In the genomic region with DNA sequence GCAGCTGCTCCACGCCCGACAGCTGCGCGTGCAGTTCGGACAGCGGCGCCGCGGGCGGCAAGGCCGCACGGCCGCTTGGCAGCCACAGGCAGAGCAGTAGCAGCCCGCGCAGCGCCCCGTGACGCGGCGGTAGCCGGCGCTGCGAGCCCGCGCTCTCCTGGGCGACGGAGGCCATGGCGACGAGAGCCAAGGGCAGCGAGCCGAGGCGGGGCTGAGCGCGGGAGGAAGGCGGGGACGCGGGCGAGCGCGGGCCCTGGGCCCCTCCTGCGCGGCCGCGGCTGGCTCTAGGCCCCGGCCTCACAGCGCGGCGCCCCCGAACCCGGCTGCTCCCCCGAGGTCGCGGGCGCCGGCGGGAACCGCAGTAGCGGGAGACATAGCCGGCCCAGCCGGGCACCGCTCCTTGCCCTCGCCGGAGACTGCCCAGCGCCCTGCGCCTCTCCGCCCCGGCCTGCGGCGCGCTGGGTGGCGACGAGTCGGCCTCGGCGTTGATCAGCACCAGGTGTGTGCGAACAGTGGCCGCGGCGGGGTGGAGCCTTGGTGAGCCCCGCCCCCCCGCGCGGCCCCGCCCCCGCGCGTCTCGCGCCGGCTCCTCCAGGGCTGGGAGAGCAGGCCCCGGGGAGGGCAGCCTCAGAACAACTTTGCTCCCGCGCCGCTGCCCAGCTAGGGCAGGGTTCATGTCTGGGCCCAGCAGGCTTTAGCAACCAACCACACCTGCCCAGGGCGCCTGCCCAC, we compare ENCODE assay signal across 8 cellular contexts. TPM values are rescaled to one million over a fixed set of nuclear protein-coding genes. Genes with fewer than 3 reads are reported as not detected.
A peak's percentile ranks its signal among the peaks of the same experiment; 100 is the strongest.
DNase-seq lines count a peak whose midpoint lies in the region; ATAC-seq and TF ChIP-seq lines count a peak whose summit lies in the region.

A gene with protein sequence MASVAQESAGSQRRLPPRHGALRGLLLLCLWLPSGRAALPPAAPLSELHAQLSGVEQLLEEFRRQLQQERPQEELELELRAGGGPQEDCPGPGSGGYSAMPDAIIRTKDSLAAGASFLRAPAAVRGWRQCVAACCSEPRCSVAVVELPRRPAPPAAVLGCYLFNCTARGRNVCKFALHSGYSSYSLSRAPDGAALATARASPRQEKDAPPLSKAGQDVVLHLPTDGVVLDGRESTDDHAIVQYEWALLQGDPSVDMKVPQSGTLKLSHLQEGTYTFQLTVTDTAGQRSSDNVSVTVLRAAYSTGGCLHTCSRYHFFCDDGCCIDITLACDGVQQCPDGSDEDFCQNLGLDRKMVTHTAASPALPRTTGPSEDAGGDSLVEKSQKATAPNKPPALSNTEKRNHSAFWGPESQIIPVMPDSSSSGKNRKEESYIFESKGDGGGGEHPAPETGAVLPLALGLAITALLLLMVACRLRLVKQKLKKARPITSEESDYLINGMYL (minus strand): TSS at position 514 of the 732 bp plus-strand sequence. CDS start 339 bp downstream, at position 175.

- H3K27me3 Mint-ChIP-seq in stimulated activated naive CD8-positive, alpha-beta T cell treated with anti-CD3 and anti-CD28 coated beads, Interleukin-15, amount 100 ng/mL, for 72 hours: peaks cover 31% of the 10 kb centered on the region

- TF ChIP-seq RAD21 in neural cell (conservative IDR thresholded peaks at IDR 0.05): no peak

- peaks cover 12% of the 10 kb centered on the region for H3K27me3 ChIP-seq in DND-41 (ENCODE audit: insufficient read depth, low read length, poor library complexity)
- no peaks in the 10 kb centered on the region for H3K27me3 ChIP-seq in neural cell (ENCODE audit: insufficient read depth, low read depth, low read length)

- H4K20me1 ChIP-seq in DND-41 (ENCODE audit: insufficient read depth, low read length) (peaks cover 12% of the 10 kb centered on the region; the same call in 1 of the 2 replicates), neural cell (ENCODE audit: insufficient read depth) (no peaks in the 10 kb centered on the region)

- peak within 1 kb of the TSS; percentile 74 for H3K9ac ChIP-seq in DND-41 (ENCODE audit: low read depth, low read length)
- peak within 1 kb of the TSS; percentile 84 for H3K9ac ChIP-seq in neural cell (ENCODE audit: low read length)

- peak; percentile 86 for ATAC-seq in DND-41 (ENCODE audit: insufficient read depth, low read depth)
- ATAC-seq in stimulated activated naive CD8-positive, alpha-beta T cell treated with anti-CD3 and anti-CD28 coated beads, Interleukin-15, amount 100 ng/mL, for 72 hours: peak; percentile 90

- H3K9me3 ChIP-seq in DND-41 (ENCODE audit: insufficient read depth, low read length, severe bottlenecking) (no peaks in the 10 kb centered on the region), neural cell (ENCODE audit: low read length) (no peaks in the 10 kb centered on the region)

- H3K27ac Mint-ChIP-seq in stimulated activated naive CD8-positive, alpha-beta T cell treated with anti-CD3 and anti-CD28 coated beads, Interleukin-15, amount 100 ng/mL, for 72 hours: no peak within 1 kb of the TSS

- no peak for TF ChIP-seq CTCF in DND-41 (IDR thresholded peaks at IDR 0.05; ENCODE audit: borderline replicate concordance, extremely low read depth, low read length, poor library complexity, severe bottlenecking)
- no peak for TF ChIP-seq CTCF in LNCaP clone FGC (IDR thresholded peaks at IDR 0.05; ENCODE audit: control insufficient read depth, extremely low read depth, insufficient read depth)
- no peak for TF ChIP-seq CTCF in fibroblast of villous mesenchyme (IDR thresholded peaks at IDR 0.05; ENCODE audit: insufficient read depth, low read depth, low read length)
- no peak for TF ChIP-seq CTCF in neural cell (IDR thresholded peaks at IDR 0.05; ENCODE audit: poor library complexity, severe bottlenecking)

- no peaks in the 10 kb centered on the region for H3K9me2 ChIP-seq in neural cell (ENCODE audit: insufficient read depth, low read length)

- peaks cover 30% of the 10 kb centered on the region for H3K4me1 ChIP-seq in DND-41 (ENCODE audit: insufficient read depth, low read length)

- peak within 1 kb of the TSS; percentile 100 for H3K4me2 ChIP-seq in DND-41 (ENCODE audit: insufficient read depth, low read length)
- H3K4me2 ChIP-seq in neural cell (ENCODE audit: low read length): peak within 1 kb of the TSS; percentile 78

- H3K27ac ChIP-seq in DND-41 (ENCODE audit: low read length): peak within 1 kb of the TSS; percentile 63
- peak within 1 kb of the TSS; percentile 67 for H3K27ac ChIP-seq in neural cell (ENCODE audit: low read length)

- H3K79me2 ChIP-seq in DND-41 (ENCODE audit: insufficient read depth, low read length) (peaks cover 4% of the 10 kb centered on the region; the same call in 1 of the 2 replicates), neural cell (replicated peaks; ENCODE audit: insufficient read depth, low read length) (peaks cover 19% of the 10 kb centered on the region)

- H3F3A ChIP-seq in neural cell (ENCODE audit: insufficient read depth, low read length, poor library complexity, severe bottlenecking): peaks cover 3% of the 10 kb centered on the region

- TF ChIP-seq EP300 in neural cell (conservative IDR thresholded peaks at IDR 0.05; ENCODE audit: poor library complexity, severe bottlenecking): no peak

- peaks cover 21% of the 10 kb centered on the region for H3K4me1 Mint-ChIP-seq in stimulated activated naive CD8-positive, alpha-beta T cell treated with anti-CD3 and anti-CD28 coated beads, Interleukin-15, amount 100 ng/mL, for 72 hours

- DNase-seq in DND-41 (peak; percentile 82), H4 (ENCODE audit: low spot score) (peak; percentile 61), LNCaP clone FGC (ENCODE audit: low read depth) (peak; percentile 68), SHP77 treated with DMSO at 0.1 percent for 48 hours (lab: John Stamatoyannopoulos, UW) (peak; percentile 68), fibroblast of villous mesenchyme (ENCODE audit: low read depth) (peak; percentile 84)
- peak; percentile 60 for DNase-seq in activated gamma-delta T cell treated with anti-CD3 and anti-CD28 coated beads, Interleukin-2, amount 50 U/mL, for 16 hours (ENCODE audit: low read depth)
- peak; percentile 85 to 87 for DNase-seq in stimulated activated naive CD8-positive, alpha-beta T cell treated with anti-CD3 and anti-CD28 coated beads, Interleukin-15, amount 100 ng/mL, for 72 hours

- H3K36me3 ChIP-seq in DND-41 (ENCODE audit: insufficient read depth, low read length) (no peaks in the 10 kb centered on the region), neural cell (ENCODE audit: insufficient read depth, low read length) (no peaks in the 10 kb centered on the region)

- H2AFZ ChIP-seq in DND-41 (ENCODE audit: low read depth, low read length) (peak within 1 kb of the TSS; percentile 89), neural cell (ENCODE audit: low read depth, low read length) (peak within 1 kb of the TSS; percentile 80)

- H3K9me3 Mint-ChIP-seq in stimulated activated naive CD8-positive, alpha-beta T cell treated with anti-CD3 and anti-CD28 coated beads, Interleukin-15, amount 100 ng/mL, for 72 hours: no peaks in the 10 kb centered on the region

- H3K4me3 ChIP-seq in DND-41 (ENCODE audit: low read depth in 1 of 2, low read length in 2 of 2) (peak within 1 kb of the TSS; percentile 66 to 94), LNCaP clone FGC (ENCODE audit: low read depth, low read length) (peak within 1 kb of the TSS; percentile 57), fibroblast of villous mesenchyme (ENCODE audit: low read depth, low read length) (peak within 1 kb of the TSS; percentile 73), neural cell (ENCODE audit: low read length) (peak within 1 kb of the TSS; percentile 70)

- H3K4me3 Mint-ChIP-seq in stimulated activated naive CD8-positive, alpha-beta T cell treated with anti-CD3 and anti-CD28 coated beads, Interleukin-15, amount 100 ng/mL, for 72 hours: peak within 1 kb of the TSS; percentile 71 to 85

TF ChIP-seq in neural cell, 6 proteins besides CTCF, POLR2A, EP300 and RAD21:
- TF ChIP-seq POLR2AphosphoS5 (IDR thresholded peaks at IDR 0.05): peak; percentile 91
- TF ChIP-seq TAF1 (IDR thresholded peaks at IDR 0.05; ENCODE audit: low read depth): no peak
- TF ChIP-seq, protein P1, sequence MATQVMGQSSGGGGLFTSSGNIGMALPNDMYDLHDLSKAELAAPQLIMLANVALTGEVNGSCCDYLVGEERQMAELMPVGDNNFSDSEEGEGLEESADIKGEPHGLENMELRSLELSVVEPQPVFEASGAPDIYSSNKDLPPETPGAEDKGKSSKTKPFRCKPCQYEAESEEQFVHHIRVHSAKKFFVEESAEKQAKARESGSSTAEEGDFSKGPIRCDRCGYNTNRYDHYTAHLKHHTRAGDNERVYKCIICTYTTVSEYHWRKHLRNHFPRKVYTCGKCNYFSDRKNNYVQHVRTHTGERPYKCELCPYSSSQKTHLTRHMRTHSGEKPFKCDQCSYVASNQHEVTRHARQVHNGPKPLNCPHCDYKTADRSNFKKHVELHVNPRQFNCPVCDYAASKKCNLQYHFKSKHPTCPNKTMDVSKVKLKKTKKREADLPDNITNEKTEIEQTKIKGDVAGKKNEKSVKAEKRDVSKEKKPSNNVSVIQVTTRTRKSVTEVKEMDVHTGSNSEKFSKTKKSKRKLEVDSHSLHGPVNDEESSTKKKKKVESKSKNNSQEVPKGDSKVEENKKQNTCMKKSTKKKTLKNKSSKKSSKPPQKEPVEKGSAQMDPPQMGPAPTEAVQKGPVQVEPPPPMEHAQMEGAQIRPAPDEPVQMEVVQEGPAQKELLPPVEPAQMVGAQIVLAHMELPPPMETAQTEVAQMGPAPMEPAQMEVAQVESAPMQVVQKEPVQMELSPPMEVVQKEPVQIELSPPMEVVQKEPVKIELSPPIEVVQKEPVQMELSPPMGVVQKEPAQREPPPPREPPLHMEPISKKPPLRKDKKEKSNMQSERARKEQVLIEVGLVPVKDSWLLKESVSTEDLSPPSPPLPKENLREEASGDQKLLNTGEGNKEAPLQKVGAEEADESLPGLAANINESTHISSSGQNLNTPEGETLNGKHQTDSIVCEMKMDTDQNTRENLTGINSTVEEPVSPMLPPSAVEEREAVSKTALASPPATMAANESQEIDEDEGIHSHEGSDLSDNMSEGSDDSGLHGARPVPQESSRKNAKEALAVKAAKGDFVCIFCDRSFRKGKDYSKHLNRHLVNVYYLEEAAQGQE (IDR thresholded peaks at IDR 0.05; ENCODE audit: borderline replicate concordance): peak; percentile 64
- TF ChIP-seq EZH2 (IDR thresholded peaks at IDR 0.05; ENCODE audit: borderline replicate concordance, insufficient read depth, low read length, poor library complexity, severe bottlenecking): no peak
- peak; percentile 67 for TF ChIP-seq MXI1 (conservative IDR thresholded peaks at IDR 0.05; ENCODE audit: poor library complexity, severe bottlenecking)
- TF ChIP-seq SMC3 (conservative IDR thresholded peaks at IDR 0.05; ENCODE audit: poor library complexity): no peak

RNA-seq across cellular contexts. Expression of the gene that starts here (rescaled TPM):
- 36.8 and 37.0 TPM in 2 replicates for total RNA-seq in H4 (2014; rRNA removed; shearing (Covaris generic))
- 97.2 and 97.6 TPM in 2 replicates for total RNA-seq in fibroblast of villous mesenchyme
- polyA plus RNA-seq in neural cell: 53.5 and 57.0 TPM in 2 replicates
- polyA minus RNA-seq in neural cell: 70.6 and 71.3 TPM in 2 replicates

Comparison
In these comparisons a context has a peak if more than half of its experiments do, and no peak if none do; other contexts are left out.
1. Peak in every context shown above with its lines: DNase-seq, ATAC-seq, H3K4me3 ChIP-seq and H3K27ac ChIP-seq.